Comparison of ENCODE assay signal across 17 cellular contexts in the genomic region with DNA sequence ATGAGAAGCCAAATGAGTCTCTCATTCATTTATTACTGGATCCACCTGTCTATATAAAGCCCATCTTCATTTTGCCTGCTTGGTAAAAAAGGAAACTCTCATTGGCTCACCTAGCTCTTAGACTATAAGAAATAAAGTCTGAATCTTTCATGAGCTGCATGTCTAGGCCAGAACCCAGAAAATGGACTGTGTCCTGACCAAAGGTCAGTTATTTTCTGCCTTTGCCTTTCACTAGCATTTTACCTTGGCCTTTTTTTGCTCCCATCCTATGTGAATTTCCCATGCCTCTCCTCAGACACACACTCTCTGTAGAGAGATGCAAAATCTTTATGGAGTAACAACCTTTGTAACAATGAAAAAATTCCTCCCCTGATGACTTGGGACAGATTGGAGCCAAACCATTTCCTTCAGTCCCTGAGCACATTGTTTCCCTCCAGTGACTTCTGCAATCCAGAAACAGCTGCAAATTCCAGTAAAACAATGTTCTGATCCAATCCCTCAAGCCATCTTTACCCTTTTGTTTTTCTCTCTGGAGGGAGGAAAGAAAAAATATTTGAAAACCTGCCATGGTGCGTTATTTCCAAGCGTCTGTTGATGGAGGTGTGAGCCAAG.
"Had no signal": no experiment of that assay in that cellular context is flagged by ENCODE, and none has a peak within 500 bp of the region (broad histone marks: within the 10 kb centered on the region; RNA-seq: fewer than 3 reads in every experiment).

No MANE protein-coding gene starts in this region.

- H3K27me3 ChIP-seq: adrenal gland, gastroesophageal sphincter, neural progenitor cell had no signal

- H3K9me3 Mint-ChIP-seq: activated naive CD4-positive, alpha-beta T cell treated with anti-CD3 and anti-CD28 coated beads, Interleukin-2, amount 10 ng/mL, durations not matched to agents 7 days and 5 days; activated T-helper 2 cell treated with anti-CD3 and anti-CD28 coated beads, Interferon-gamma antibody, Interleukin-2, Interleukin-4, amounts not matched to agents 10 μg/mL and 5 μg/mL and 100 μg/mL, durations not matched to agents 14 hours and 24 hours and 36 hours; neural progenitor cell had no signal

- H3K27ac Mint-ChIP-seq: activated naive CD4-positive, alpha-beta T cell treated with anti-CD3 and anti-CD28 coated beads, Interleukin-2, amount 10 ng/mL, durations not matched to agents 7 days and 5 days; activated T-helper 2 cell treated with anti-CD3 and anti-CD28 coated beads, Interferon-gamma antibody, Interleukin-2, Interleukin-4, amounts not matched to agents 10 μg/mL and 5 μg/mL and 100 μg/mL, durations not matched to agents 14 hours and 24 hours and 36 hours; naive B cell; neural progenitor cell; stimulated activated memory B cell treated with anti-CD40 and anti-IgM and Interleukin-4, amounts not matched to agents 10 μg/mL and 1 μg/mL and 100 μg/mL, for 72 hours had no signal

- H3K9me3 ChIP-seq: adrenal gland, gastroesophageal sphincter, lower lobe of right lung, psoas muscle, SK-N-SH had no signal

- ATAC-seq: gastroesophageal sphincter; lower lobe of right lung; psoas muscle; stimulated activated memory B cell treated with anti-CD40 and anti-IgM and Interleukin-4, amounts not matched to agents 10 μg/mL and 1 μg/mL and 100 μg/mL, for 72 hours had no signal

- H3K4me3 ChIP-seq: adrenal gland, gastroesophageal sphincter, lower lobe of right lung, neural progenitor cell, psoas muscle had no signal

- DNase-seq: activated CD4-positive, alpha-beta T cell treated with anti-CD3 and anti-CD28 coated beads for 1 hour; activated CD4-positive, alpha-beta T cell treated with anti-CD3 and anti-CD28 coated beads, Interleukin-2, amount 50 U/mL, for 4 hours; activated naive CD4-positive, alpha-beta T cell treated with anti-CD3 and anti-CD28 coated beads, Interleukin-2, amount 10 ng/mL, durations not matched to agents 7 days and 5 days; activated T-cell treated with anti-CD3 and anti-CD28 coated beads, Interleukin-2, amount 50 U/mL, for 1 hour; adrenal gland; caudate nucleus; kidney; lower lobe of right lung; midbrain; naive B cell; psoas muscle; SK-N-SH; T-helper 1 cell had no signal

- H3K4me1 ChIP-seq: adrenal gland, gastroesophageal sphincter, lower lobe of right lung, neural progenitor cell, psoas muscle had no signal

- H3K27ac ChIP-seq: adrenal gland, gastroesophageal sphincter, lower lobe of right lung, neural progenitor cell, psoas muscle had no signal

- H3K36me3 Mint-ChIP-seq: activated naive CD4-positive, alpha-beta T cell treated with anti-CD3 and anti-CD28 coated beads, Interleukin-2, amount 10 ng/mL, durations not matched to agents 7 days and 5 days; neural progenitor cell; stimulated activated memory B cell treated with anti-CD40 and anti-IgM and Interleukin-4, amounts not matched to agents 10 μg/mL and 1 μg/mL and 100 μg/mL, for 72 hours had no signal

- H3K36me3 ChIP-seq: adrenal gland, gastroesophageal sphincter, lower lobe of right lung, neural progenitor cell had no signal
